ENCODE assay signal across 26 cellular contexts in the genomic region with DNA sequence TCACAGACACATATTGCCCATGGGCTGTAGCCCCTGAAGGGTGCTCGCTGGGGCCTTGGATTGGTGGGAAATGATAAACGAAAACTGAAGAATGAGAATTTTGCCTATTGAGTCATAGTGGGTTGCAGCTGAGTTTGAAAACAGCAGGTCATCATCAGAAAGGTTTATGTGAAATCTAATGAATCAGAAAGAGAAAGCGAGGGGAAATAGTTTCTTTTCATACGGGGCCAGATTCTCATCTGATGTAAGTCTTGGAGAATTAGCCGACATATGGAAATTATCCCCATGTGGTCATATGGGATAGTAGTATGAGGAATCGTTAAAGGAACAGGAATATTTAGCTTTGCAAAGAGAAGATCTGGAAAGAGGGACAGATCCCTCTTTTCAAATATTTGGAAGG.
DNase-seq lines count a peak whose midpoint lies in the region; ATAC-seq and TF ChIP-seq lines count a peak whose summit lies in the region.
"Had no signal": no experiment of that assay in that cellular context is flagged by ENCODE, and none has a peak within 500 bp of the region (broad histone marks: within the 10 kb centered on the region; RNA-seq: fewer than 3 reads in every experiment).

No MANE protein-coding gene starts in this region.

- peak overlapping the region; percentile 29 for H3K27ac Mint-ChIP-seq in osteocyte (ENCODE audit: unreplicated experiment)
- H3K27ac Mint-ChIP-seq in stimulated activated naive CD8-positive, alpha-beta T cell treated with anti-CD3 and anti-CD28 coated beads, Interleukin-15, amount 100 ng/mL, for 72 hours = no peak overlapping the region
- H3K27ac Mint-ChIP-seq: activated naive CD8-positive, alpha-beta T cell treated with anti-CD3 and anti-CD28 coated beads, Interleukin-2, amount 50 U/mL, for 24 hours; B cell; IgD-negative memory B cell had no signal

- no peaks in the 10 kb centered on the region for H3K36me3 Mint-ChIP-seq in osteocyte (ENCODE audit: unreplicated experiment)

- peak overlapping the region; percentile 10; the same call in 1 of the 2 replicates for H3K4me3 ChIP-seq in OCI-LY3 (ENCODE audit: low read length)
- H3K4me3 ChIP-seq: lung, tibial nerve had no signal

- H3K27ac ChIP-seq in OCI-LY3 (ENCODE audit: low read length) = peak overlapping the region; percentile 32
- H3K27ac ChIP-seq: tibial nerve had no signal

- no peaks in the 10 kb centered on the region for H3K36me3 ChIP-seq in OCI-LY3 (replicated peaks; ENCODE audit: low read depth, low read length)
- H3K36me3 ChIP-seq: tibial nerve had no signal

- H3K4me1 Mint-ChIP-seq in osteocyte (ENCODE audit: unreplicated experiment) = peaks cover 13% of the 10 kb centered on the region
- no peaks in the 10 kb centered on the region for H3K4me1 Mint-ChIP-seq in stimulated activated naive CD8-positive, alpha-beta T cell treated with anti-CD3 and anti-CD28 coated beads, Interleukin-15, amount 100 ng/mL, for 72 hours
- H3K4me1 Mint-ChIP-seq: activated naive CD8-positive, alpha-beta T cell treated with anti-CD3 and anti-CD28 coated beads, Interleukin-2, amount 50 U/mL, for 24 hours; B cell had no signal

- no peak for TF ChIP-seq CTCF in OCI-LY3 (IDR thresholded peaks at IDR 0.05; ENCODE audit: low read depth, low read length)
- TF ChIP-seq CTCF in osteocyte (IDR thresholded peaks at IDR 0.05) = no peak

- H3K27me3 Mint-ChIP-seq in osteocyte (ENCODE audit: unreplicated experiment) = peaks cover 5% of the 10 kb centered on the region
- no peaks in the 10 kb centered on the region for H3K27me3 Mint-ChIP-seq in stimulated activated naive CD8-positive, alpha-beta T cell treated with anti-CD3 and anti-CD28 coated beads, Interleukin-15, amount 100 ng/mL, for 72 hours
- H3K27me3 Mint-ChIP-seq: activated naive CD8-positive, alpha-beta T cell treated with anti-CD3 and anti-CD28 coated beads, Interleukin-2, amount 50 U/mL, for 24 hours; B cell; IgD-negative memory B cell had no signal

- no peaks in the 10 kb centered on the region for H4K20me1 ChIP-seq in OCI-LY3 (ENCODE audit: insufficient read depth, low read length)

- peak overlapping the region; percentile 10 for H3K4me3 Mint-ChIP-seq in osteocyte (ENCODE audit: unreplicated experiment)
- H3K4me3 Mint-ChIP-seq in stimulated activated naive CD8-positive, alpha-beta T cell treated with anti-CD3 and anti-CD28 coated beads, Interleukin-15, amount 100 ng/mL, for 72 hours = no peak overlapping the region
- H3K4me3 Mint-ChIP-seq: activated naive CD8-positive, alpha-beta T cell treated with anti-CD3 and anti-CD28 coated beads, Interleukin-2, amount 50 U/mL, for 24 hours; B cell; IgD-negative memory B cell had no signal

- H3K4me1 ChIP-seq in OCI-LY3 (ENCODE audit: low read length) = peaks cover 23% of the 10 kb centered on the region
- H3K4me1 ChIP-seq: tibial nerve had no signal

- H3K79me2 ChIP-seq in OCI-LY3 (ENCODE audit: low read length) = no peaks in the 10 kb centered on the region

- H3K9ac ChIP-seq in OCI-LY3 (ENCODE audit: low read length) = no peak overlapping the region
- H3K9ac ChIP-seq: SK-N-SH had no signal

- H3K9me3 Mint-ChIP-seq in osteocyte (ENCODE audit: unreplicated experiment) = no peaks in the 10 kb centered on the region
- H3K9me3 Mint-ChIP-seq in stimulated activated naive CD8-positive, alpha-beta T cell treated with anti-CD3 and anti-CD28 coated beads, Interleukin-15, amount 100 ng/mL, for 72 hours = peaks cover 7 to 15% of the 10 kb centered on the region in 2 donors
- H3K9me3 Mint-ChIP-seq: IgD-negative memory B cell had no signal

- no peak overlapping the region for H2AFZ ChIP-seq in OCI-LY3 (ENCODE audit: low read depth, low read length)

- DNase-seq in EL = peak; percentile 30
- DNase-seq in fibroblast of gingiva (ENCODE audit: low read depth) = peak; percentile 27
- DNase-seq in osteocyte (ENCODE audit: extremely low spot score, unreplicated experiment) = no peak
- DNase-seq in amygdala (lab: John Stamatoyannopoulos, UW) = no peak
- no peak for DNase-seq in stimulated activated naive CD8-positive, alpha-beta T cell treated with anti-CD3 and anti-CD28 coated beads, Interleukin-15, amount 100 ng/mL, for 72 hours
- DNase-seq in NCI-H748 treated with DMSO at 0.1 percent for 48 hours (lab: John Stamatoyannopoulos, UW) = no peak
- DNase-seq: activated CD4-positive, alpha-beta T cell treated with anti-CD3 and anti-CD28 coated beads, Interleukin-2, amount 50 U/mL, for 48 hours; activated effector memory CD4-positive, alpha-beta T cell treated with anti-CD3 and anti-CD28 coated beads, Interleukin-2, amount 50 U/mL, for 16 hours; activated naive CD8-positive, alpha-beta T cell treated with anti-CD3 and anti-CD28 coated beads, Interleukin-2, amount 50 U/mL, for 24 hours; caudate nucleus; DMS79; hypothalamus; islet precursor cell; NCI-H1417; NCI-H524 treated with DMSO at 0.1 percent for 48 hours; RPMI8226; SK-N-SH; small intestine; stimulated activated CD4-positive, alpha-beta T cell treated with anti-CD3 and anti-CD28 coated beads, Interleukin-2, amount 100 ng/mL, for 48 hours; stimulated activated naive CD4-positive, alpha-beta T cell treated with Interleukin-2 at 50 U/mL for 16 hours had no signal

- peak overlapping the region; percentile 58 for H3K4me2 ChIP-seq in OCI-LY3 (ENCODE audit: low read length)
- H3K4me2 ChIP-seq: SK-N-SH had no signal

- H3K9me3 ChIP-seq in OCI-LY3 (ENCODE audit: insufficient read depth, low read length) = no peaks in the 10 kb centered on the region
- H3K9me3 ChIP-seq: SK-N-SH, tibial nerve had no signal

- H3K27me3 ChIP-seq in OCI-LY3 (ENCODE audit: low read depth, low read length) = no peaks in the 10 kb centered on the region
- H3K27me3 ChIP-seq: tibial nerve had no signal

- ATAC-seq in stimulated activated naive CD8-positive, alpha-beta T cell treated with anti-CD3 and anti-CD28 coated beads, Interleukin-15, amount 100 ng/mL, for 72 hours = no peak
- no peak for ATAC-seq in GM19452 (IDR thresholded peaks at IDR 0.05; ENCODE audit: unreplicated experiment)
- ATAC-seq: activated naive CD8-positive, alpha-beta T cell treated with anti-CD3 and anti-CD28 coated beads, Interleukin-2, amount 50 U/mL, for 24 hours had no signal

Comparison
In these comparisons a context has a peak if more than half of its experiments do, and no peak if none do; other contexts are left out.
1. DNase-seq: peak in EL (single experiment) and fibroblast of gingiva (single experiment); none in osteocyte (single experiment), amygdala (0 of 56), stimulated activated naive CD8-positive, alpha-beta T cell treated with anti-CD3 and anti-CD28 coated beads, Interleukin-15, amount 100 ng/mL, for 72 hours (0 of 2) and NCI-H748 treated with DMSO at 0.1 percent for 48 hours (single experiment).